Comparison of ENCODE assay signal across 8 cellular contexts in the genomic region with DNA sequence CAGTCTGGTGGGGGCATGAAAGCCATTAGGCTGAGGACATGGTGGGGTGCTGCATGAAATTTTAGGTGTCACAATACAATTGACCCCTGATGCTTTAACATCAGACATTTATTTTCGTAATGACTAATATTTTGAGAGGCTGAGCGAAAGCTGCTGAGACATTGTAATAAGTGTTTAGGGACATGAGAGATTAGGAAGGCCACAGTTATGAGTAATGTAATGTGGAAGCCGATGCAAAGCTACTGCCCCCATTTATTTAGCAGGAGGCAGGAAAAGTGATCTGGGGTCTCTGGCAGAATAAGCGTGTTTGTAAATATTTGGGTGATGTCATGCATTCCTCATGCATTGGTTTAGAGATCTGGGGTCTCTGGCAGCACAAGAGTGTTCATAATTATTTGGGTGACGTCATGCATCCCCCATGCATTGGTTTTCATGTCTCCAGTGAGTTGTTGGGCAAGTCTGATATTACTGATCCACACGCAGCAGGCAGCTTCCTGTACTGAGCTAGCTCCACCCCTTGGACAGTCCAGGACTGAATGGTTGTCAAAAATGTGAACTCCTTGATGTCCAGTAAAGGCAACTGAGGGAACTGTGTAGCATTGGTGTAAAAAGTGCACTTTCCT.
DNase-seq lines count a peak whose midpoint lies in the region; ATAC-seq, FAIRE-seq and TF ChIP-seq lines count a peak whose summit lies in the region.
"Not testable (repeated sequence)": the region's sequence is repeated elsewhere in the genome, so short reads cannot be mapped to it uniquely, and the experiment has no call there.

No MANE protein-coding gene starts in this region.

- not testable (repeated sequence) for H2AK5ac ChIP-seq in mesenchymal stem cell (ENCODE audit: low read length, severe bottlenecking)

- not testable (repeated sequence) for H3K36me3 ChIP-seq in K562 (ENCODE audit: control insufficient read depth, insufficient read depth, low read length)
- peaks cover 0 to 13% of the 10 kb centered on the region in 2 experiments for H3K36me3 ChIP-seq in mesenchymal stem cell (ENCODE audit: control insufficient read depth in 1 of 2, insufficient read depth in 2 of 2, low read depth in 1 of 2, low read length in 2 of 2)

- DNase-seq in ACHN (peak; percentile 60), ELR (ENCODE audit: low read depth) (peak; percentile 75), HT1080 (ENCODE audit: low read depth) (peak; percentile 80), RPMI7951 (ENCODE audit: low read depth) (peak; percentile 53), K562 (ENCODE audit: extremely low read depth in 1 of 4, low spot score in 3 of 4) (peak in 1 of 4 experiments; percentile 1), fibroblast of mammary gland (ENCODE audit: low read depth) (peak; percentile 70), mesenchymal stem cell (peak; percentile 80), stromal cell of bone marrow (ENCODE audit: low read depth) (peak; percentile 58)

- H3K23ac ChIP-seq in mesenchymal stem cell (ENCODE audit: low read length in 2 of 2) = not testable (repeated sequence)

- 0 out of 2 replicates have a peak overlapping the region, but pooled peaks have one; percentile 7 for H3K4me2 ChIP-seq in K562 (ENCODE audit: insufficient read depth, low read length)
- not testable (repeated sequence) for H3K4me2 ChIP-seq in mesenchymal stem cell (ENCODE audit: low read length, poor library complexity, severe bottlenecking)

- CTCF ChIA-PET in K562 (lab: Yijun Ruan, JAX; ENCODE audit: low intra/inter-chr PET ratio) = not testable (repeated sequence)

- not testable (repeated sequence) for H2BK12ac ChIP-seq in mesenchymal stem cell (ENCODE audit: low read length in 2 of 2)

- not testable (repeated sequence) for H3K79me1 ChIP-seq in mesenchymal stem cell (replicated peaks; ENCODE audit: low read length, poor library complexity, severe bottlenecking)

- not testable (repeated sequence) for H3K4me1 ChIP-seq in K562 (replicated peaks in 1 of 2; ENCODE audit: control insufficient read depth in 2 of 2, insufficient read depth in 2 of 2, low read length in 2 of 2); mesenchymal stem cell (ENCODE audit: control insufficient read depth, insufficient read depth, low read depth, low read length)

- H2AFZ ChIP-seq in K562 (ENCODE audit: low read depth, low read length); mesenchymal stem cell (ENCODE audit: low read depth, low read length): not testable (repeated sequence)

- TF ChIP-seq RAD21 in K562 (CRISPR knock-in tag; conservative IDR thresholded peaks at IDR 0.05 in 1 of 2, IDR thresholded peaks at IDR 0.05 in 1 of 2) = not testable (repeated sequence)

- not testable (repeated sequence) for TF ChIP-seq CTCF in K562 (IDR thresholded peaks at IDR 0.05 in 2 of 3, conservative IDR thresholded peaks at IDR 0.05 in 1 of 3; ENCODE audit: insufficient read depth in 2 of 3, low read depth in 1 of 3, low read length in 3 of 3); fibroblast of mammary gland (conservative IDR thresholded peaks at IDR 0.05; ENCODE audit: control insufficient read depth, insufficient read depth, low read depth, low read length)

- not testable (repeated sequence) for H4K91ac ChIP-seq in mesenchymal stem cell (ENCODE audit: low read length)

- not testable (repeated sequence) for H3K4ac ChIP-seq in mesenchymal stem cell (ENCODE audit: low read depth in 1 of 2, low read length in 2 of 2)

- H4K20me1 ChIP-seq in K562 (replicated peaks; ENCODE audit: control insufficient read depth, insufficient read depth, low read length) = not testable (repeated sequence)

- H3K9me3 ChIP-seq in K562 (replicated peaks; ENCODE audit: control insufficient read depth, insufficient read depth, low read depth, low read length); mesenchymal stem cell (ENCODE audit: control insufficient read depth, low read length): not testable (repeated sequence)

- TF ChIP-seq EP300 in K562 (IDR thresholded peaks at IDR 0.05; ENCODE audit: low read length) = not testable (repeated sequence)

- POLR2A ChIA-PET in K562 (lab: Yijun Ruan, JAX) = not testable (repeated sequence)

- not testable (repeated sequence) for H3K14ac ChIP-seq in mesenchymal stem cell (ENCODE audit: low read length in 2 of 2)

- WGBS in K562 (ENCODE audit: insufficient coverage, low coverage, missing lambda C conversion rate) = 2% methylated on average over 6 of the region's 6 CpGs
- WGBS in mesenchymal stem cell = 50% methylated on average over 6 of the region's 6 CpGs

- not testable (repeated sequence) for BruUV-seq in K562 (replicated peaks; lab: Mats Ljungman, UMichigan)

- H4K8ac ChIP-seq in mesenchymal stem cell (ENCODE audit: low read length) = not testable (repeated sequence)

- H3K9me1 ChIP-seq in K562 (ENCODE audit: control insufficient read depth, insufficient read depth, low read length) = not testable (repeated sequence)

- H3K27me3 ChIP-seq in K562 (ENCODE audit: control insufficient read depth in 2 of 2, insufficient read depth in 2 of 2, low read length in 2 of 2); mesenchymal stem cell (ENCODE audit: control insufficient read depth in 1 of 2, insufficient read depth in 1 of 2, low read length in 2 of 2): not testable (repeated sequence)

- H3K18ac ChIP-seq in mesenchymal stem cell (ENCODE audit: low read depth in 1 of 2, low read length in 2 of 2) = not testable (repeated sequence)

- H2BK5ac ChIP-seq in mesenchymal stem cell (ENCODE audit: low read depth, low read length, poor library complexity, severe bottlenecking) = not testable (repeated sequence)

- in situ Hi-C loops in ACHN (cut with HindIII; ENCODE audit: low pct_ligation_motif_present, low pct_unique_long_range_greater_than_20kb, low sequenced_read_pairs) = not testable (repeated sequence)
- in situ Hi-C loops in K562 (cut with MboI) = loop anchor here (5.0 kb wide), 1 partner anchor 554 kb away; no protein-coding TSS in a partner anchor

- not testable (repeated sequence) for TF ChIP-seq POLR2A in K562 (conservative IDR thresholded peaks at IDR 0.05)

- intact Hi-C loops in K562 (cut with micrococcal nuclease) = not testable (repeated sequence)

- H2BK15ac ChIP-seq in mesenchymal stem cell (ENCODE audit: low read depth, poor library complexity, severe bottlenecking) = not testable (repeated sequence)

- H3K9ac ChIP-seq in K562 (ENCODE audit: insufficient read depth in 1 of 2, low read depth in 2 of 2, low read length in 2 of 2) = not testable (repeated sequence)
- H3K9ac ChIP-seq in mesenchymal stem cell (ENCODE audit: low read length) = peak overlapping the region; percentile 44

- ATAC-seq in K562 = not testable (repeated sequence)

- not testable (repeated sequence) for H3K4me3 ChIP-seq in K562; fibroblast of mammary gland (ENCODE audit: control insufficient read depth, low read depth, low read length); mesenchymal stem cell (ENCODE audit: insufficient read depth in 1 of 2, low read depth in 1 of 2, low read length in 2 of 2)

- FAIRE-seq in K562 (lab: Jason Lieb, UNC) = not testable (repeated sequence)

- not testable (repeated sequence) for H2BK120ac ChIP-seq in mesenchymal stem cell (ENCODE audit: low read depth, low read length)

- H3K27ac ChIP-seq in K562 (ENCODE audit: extremely low read depth, low read depth, low read length) = not testable (repeated sequence)
- H3K27ac ChIP-seq in mesenchymal stem cell (ENCODE audit: low read length, poor library complexity, severe bottlenecking) = peak overlapping the region; percentile 82

- H3K79me2 ChIP-seq in K562 (ENCODE audit: control insufficient read depth, insufficient read depth, low read length) = not testable (repeated sequence)

TF ChIP-seq in K562, 482 proteins besides CTCF, POLR2A, EP300 and RAD21:
- TF ChIP-seq ATF3 (IDR thresholded peaks at IDR 0.05) (peak; percentile 68), ATF1 (tag; IDR thresholded peaks at IDR 0.05) (peak; percentile 59), JUND (tag; IDR thresholded peaks at IDR 0.05; ENCODE audit: borderline replicate concordance, low read depth, low read length) (peak; percentile 22; the same call in 2 of the 3 replicates), ATF7 (IDR thresholded peaks at IDR 0.05) (peak; percentile 55), ZBTB12 (CRISPR knock-in tag; IDR thresholded peaks at IDR 0.05) (0 out of 2 replicates have a peak, but pooled peaks have one; percentile 7)
- TF ChIP-seq ATF3 (CRISPR knock-in tag; conservative IDR thresholded peaks at IDR 0.05); ATF1 (CRISPR knock-in tag; IDR thresholded peaks at IDR 0.05); JUND (IDR thresholded peaks at IDR 0.05; ENCODE audit: borderline replicate concordance, low read depth, low read length): not testable (repeated sequence)
